Comparison of ENCODE assay signal across 8 cellular contexts in the genomic region with DNA sequence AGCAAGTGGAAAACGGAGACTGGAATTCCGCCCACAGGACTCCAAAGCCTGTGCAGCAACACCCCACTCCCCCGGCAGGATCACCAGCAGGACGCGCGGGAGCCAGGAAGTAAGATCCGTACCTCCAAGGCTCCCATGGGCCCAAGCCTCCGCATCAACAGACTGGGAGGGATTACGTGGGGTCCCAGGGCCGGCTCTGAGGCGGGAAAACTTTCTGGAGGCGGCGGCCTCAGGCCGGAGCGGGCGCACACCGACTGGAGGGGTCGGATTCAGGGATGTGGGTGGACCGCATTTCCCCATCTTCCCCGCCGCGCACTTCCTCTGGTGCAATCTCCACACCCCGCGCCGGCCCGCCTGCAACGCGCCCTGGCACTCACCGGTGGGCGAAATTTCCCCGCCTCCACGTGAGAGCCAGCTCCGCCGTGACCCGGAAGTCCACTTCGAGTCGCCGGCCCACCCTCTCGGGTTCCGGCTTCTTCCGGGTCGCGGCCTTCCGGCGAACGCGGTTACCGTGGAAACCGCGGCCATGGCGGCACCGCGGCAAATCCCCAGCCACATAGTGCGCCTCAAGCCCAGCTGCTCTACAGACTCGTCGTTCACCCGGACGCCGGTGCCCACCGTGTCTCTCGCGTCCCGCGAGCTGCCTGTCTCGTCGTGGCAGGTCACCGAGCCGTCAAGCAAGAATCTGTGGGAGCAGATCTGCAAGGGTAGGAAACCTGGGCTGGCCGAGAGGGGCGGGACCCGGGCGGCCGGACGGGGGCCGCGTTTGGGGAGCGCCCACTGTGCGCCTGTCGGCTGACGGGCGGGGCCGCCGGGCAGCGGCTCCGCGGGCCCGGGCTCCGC. TPM values are rescaled to one million over a fixed set of nuclear protein-coding genes. Genes with fewer than 3 reads are reported as not detected.
DNase-seq lines count a peak whose midpoint lies in the region; ATAC-seq and TF ChIP-seq lines count a peak whose summit lies in the region.

A gene with protein sequence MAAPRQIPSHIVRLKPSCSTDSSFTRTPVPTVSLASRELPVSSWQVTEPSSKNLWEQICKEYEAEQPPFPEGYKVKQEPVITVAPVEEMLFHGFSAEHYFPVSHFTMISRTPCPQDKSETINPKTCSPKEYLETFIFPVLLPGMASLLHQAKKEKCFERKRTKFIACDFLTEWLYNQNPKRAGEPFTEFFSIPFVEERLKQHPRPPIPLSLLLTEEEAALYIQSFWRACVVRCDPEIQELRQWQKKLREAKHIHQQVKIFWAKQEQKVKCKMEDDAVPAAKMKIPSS (plus strand): TSS at position 491 of the 843 bp plus-strand sequence. CDS start 36 bp downstream, at position 527.
A gene with protein sequence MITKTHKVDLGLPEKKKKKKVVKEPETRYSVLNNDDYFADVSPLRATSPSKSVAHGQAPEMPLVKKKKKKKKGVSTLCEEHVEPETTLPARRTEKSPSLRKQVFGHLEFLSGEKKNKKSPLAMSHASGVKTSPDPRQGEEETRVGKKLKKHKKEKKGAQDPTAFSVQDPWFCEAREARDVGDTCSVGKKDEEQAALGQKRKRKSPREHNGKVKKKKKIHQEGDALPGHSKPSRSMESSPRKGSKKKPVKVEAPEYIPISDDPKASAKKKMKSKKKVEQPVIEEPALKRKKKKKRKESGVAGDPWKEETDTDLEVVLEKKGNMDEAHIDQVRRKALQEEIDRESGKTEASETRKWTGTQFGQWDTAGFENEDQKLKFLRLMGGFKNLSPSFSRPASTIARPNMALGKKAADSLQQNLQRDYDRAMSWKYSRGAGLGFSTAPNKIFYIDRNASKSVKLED (minus strand): TSS at position 447 of the 843 bp plus-strand sequence. CDS start 3,192 bp downstream, outside the sequence.

- H3K4me3 ChIP-seq in HUES48 (ENCODE audit: low read depth, low read length) (peak within 1 kb of the TSS; percentile 85), OCI-LY7 (ENCODE audit: low read depth, low read length, poor library complexity, severe bottlenecking) (peak within 1 kb of the TSS; percentile 88), mucosa of stomach (ENCODE audit: low read length) (peak within 1 kb of the TSS; percentile 86)

- H3K9ac ChIP-seq in HUES48 (ENCODE audit: low read depth, low read length) (peak within 1 kb of the TSS; percentile 95), mucosa of stomach (ENCODE audit: low read length) (peak within 1 kb of the TSS; percentile 78)

- H4K20me1 ChIP-seq in OCI-LY7 (ENCODE audit: insufficient read depth, low read length) = peaks cover 5% of the 10 kb centered on the region

- H3K27me3 Mint-ChIP-seq in activated T-cell treated with anti-CD3 and anti-CD28 coated beads, Interleukin-2, amount 50 U/mL, for 4 hours (ENCODE audit: low read depth) = no peaks in the 10 kb centered on the region

- ATAC-seq in GM21423 (IDR thresholded peaks at IDR 0.05; ENCODE audit: unreplicated experiment) (peak; percentile 91), esophagus mucosa (peak; percentile 84)
- ATAC-seq in activated T-cell treated with anti-CD3 and anti-CD28 coated beads, Interleukin-2, amount 50 U/mL, for 4 hours = peak; percentile 94 to 95

- CTCF ChIA-PET in OCI-LY7 (lab: Charles Lee; ENCODE audit: unreplicated experiment) = no interaction called here

- H3K36me3 Mint-ChIP-seq in activated T-cell treated with anti-CD3 and anti-CD28 coated beads, Interleukin-2, amount 50 U/mL, for 4 hours (ENCODE audit: insufficient read depth) = peaks cover 14% of the 10 kb centered on the region

- DNase-seq in DMS153 (lab: John Stamatoyannopoulos, UW) (peak; percentile 64), OCI-LY7 (ENCODE audit: low spot score) (peak; percentile 92)
- DNase-seq in activated T-cell treated with anti-CD3 and anti-CD28 coated beads, Interleukin-2, amount 50 U/mL, for 4 hours = peak; percentile 85
- DNase-seq in stimulated activated CD8-positive, alpha-beta memory T cell treated with anti-CD3 and anti-CD28 coated beads, Interleukin-4, amount 100 ng/mL, for 48 hours = peak; percentile 90

- H3K4me1 ChIP-seq in HUES48 (ENCODE audit: control insufficient read depth, insufficient read depth, low read length) = peaks cover 19% of the 10 kb centered on the region
- peaks cover 19% of the 10 kb centered on the region for H3K4me1 ChIP-seq in OCI-LY7 (ENCODE audit: insufficient read depth, low read length, poor library complexity, severe bottlenecking)
- peaks cover 10% of the 10 kb centered on the region for H3K4me1 ChIP-seq in mucosa of stomach (ENCODE audit: control insufficient read depth, insufficient read depth, low read length)

- peaks cover 43% of the 10 kb centered on the region for H3K79me2 ChIP-seq in OCI-LY7 (ENCODE audit: insufficient read depth, low read depth, low read length)

- H3K9me2 ChIP-seq in OCI-LY7 (ENCODE audit: insufficient read depth, low read length) = no peaks in the 10 kb centered on the region

- H3K9me3 Mint-ChIP-seq in activated T-cell treated with anti-CD3 and anti-CD28 coated beads, Interleukin-2, amount 50 U/mL, for 4 hours = no peaks in the 10 kb centered on the region

- peak within 1 kb of the TSS; percentile 75 for H3K4me2 ChIP-seq in OCI-LY7 (ENCODE audit: low read length)

- peaks cover 27% of the 10 kb centered on the region for H3K4me1 Mint-ChIP-seq in activated T-cell treated with anti-CD3 and anti-CD28 coated beads, Interleukin-2, amount 50 U/mL, for 4 hours (ENCODE audit: low read depth)

- no peak for TF ChIP-seq CTCF in OCI-LY7 (conservative IDR thresholded peaks at IDR 0.05; ENCODE audit: low read length)

- H3K4me3 Mint-ChIP-seq in activated T-cell treated with anti-CD3 and anti-CD28 coated beads, Interleukin-2, amount 50 U/mL, for 4 hours = peak within 1 kb of the TSS; percentile 96

- H3K27ac ChIP-seq in HUES48 (ENCODE audit: low read depth, low read length) (peak within 1 kb of the TSS; percentile 97), OCI-LY7 (ENCODE audit: low read depth, low read length, poor library complexity, severe bottlenecking) (peak within 1 kb of the TSS; percentile 33)

- POLR2A ChIA-PET in OCI-LY7 (lab: Charles Lee) = interaction anchor here (1.0 kb wide), 1 partner anchor 20 kb away, joined by 3 read pairs; no protein-coding TSS in a partner anchor

- H3K27me3 ChIP-seq in HUES48 (ENCODE audit: control insufficient read depth, insufficient read depth, low read length) = no peaks in the 10 kb centered on the region
- H3K27me3 ChIP-seq in mucosa of stomach (ENCODE audit: control insufficient read depth, insufficient read depth, low read length) = no peaks in the 10 kb centered on the region

- no peaks in the 10 kb centered on the region for H3K9me3 ChIP-seq in HUES48 (ENCODE audit: control insufficient read depth, insufficient read depth, low read length)
- no peaks in the 10 kb centered on the region for H3K9me3 ChIP-seq in OCI-LY7 (ENCODE audit: low read length)
- H3K9me3 ChIP-seq in mucosa of stomach (ENCODE audit: control insufficient read depth, low read length) = no peaks in the 10 kb centered on the region

- peak within 1 kb of the TSS; percentile 67 for H2AFZ ChIP-seq in OCI-LY7 (ENCODE audit: low read length)

- intact Hi-C loops in OCI-LY7 (cut with micrococcal nuclease; ENCODE audit: unreplicated experiment) = loop anchor here (5.0 kb wide), 1 partner anchor 161 kb away; a partner anchor contains a TSS

- BruUV-seq in OCI-LY7 (replicated peaks; lab: Mats Ljungman, UMichigan) = TSS peak; percentile 67

- H3K36me3 ChIP-seq in HUES48 (ENCODE audit: control insufficient read depth, insufficient read depth, low read length) = peaks cover 33% of the 10 kb centered on the region
- H3K36me3 ChIP-seq in OCI-LY7 (ENCODE audit: insufficient read depth, low read length) = peaks cover 21% of the 10 kb centered on the region
- no peaks in the 10 kb centered on the region for H3K36me3 ChIP-seq in mucosa of stomach (ENCODE audit: control insufficient read depth, insufficient read depth, low read length)

RNA-seq across cellular contexts. Expression of the first gene that starts in this region (rescaled TPM):
- 1.3 and 2.2 TPM in 2 replicates for total RNA-seq in OCI-LY7 (2014; rRNA removed; shearing (Covaris generic))
- total RNA-seq in OCI-LY7 (2022) (2.7 and 4.3 TPM in 2 replicates), esophagus mucosa (4.7 TPM)
- 1 to 10 TPM; 3.2 to 5.4 (median 3.6) TPM for total RNA-seq in activated T-cell treated with anti-CD3 and anti-CD28 coated beads, Interleukin-2, amount 50 U/mL, for 4 hours

RNA-seq across cellular contexts. Expression of the second gene that starts in this region (rescaled TPM):
- total RNA-seq in OCI-LY7 (2014; rRNA removed; shearing (Covaris generic)) = 19.7 and 37.9 TPM in 2 replicates
- total RNA-seq in OCI-LY7 (2022) (30.0 and 33.2 TPM in 2 replicates), esophagus mucosa (15.5 TPM)
- total RNA-seq in activated T-cell treated with anti-CD3 and anti-CD28 coated beads, Interleukin-2, amount 50 U/mL, for 4 hours = 10 to 100 TPM; 28.6 to 37.0 (median 33.6) TPM

Comparison
In these comparisons a context has a peak if more than half of its experiments do, and no peak if none do; other contexts are left out.
1. Peak in every context shown above with its lines: DNase-seq, ATAC-seq, H3K4me3 ChIP-seq and H3K27ac ChIP-seq.